9 cellular contexts compared by ENCODE assay signal in the genomic region with DNA sequence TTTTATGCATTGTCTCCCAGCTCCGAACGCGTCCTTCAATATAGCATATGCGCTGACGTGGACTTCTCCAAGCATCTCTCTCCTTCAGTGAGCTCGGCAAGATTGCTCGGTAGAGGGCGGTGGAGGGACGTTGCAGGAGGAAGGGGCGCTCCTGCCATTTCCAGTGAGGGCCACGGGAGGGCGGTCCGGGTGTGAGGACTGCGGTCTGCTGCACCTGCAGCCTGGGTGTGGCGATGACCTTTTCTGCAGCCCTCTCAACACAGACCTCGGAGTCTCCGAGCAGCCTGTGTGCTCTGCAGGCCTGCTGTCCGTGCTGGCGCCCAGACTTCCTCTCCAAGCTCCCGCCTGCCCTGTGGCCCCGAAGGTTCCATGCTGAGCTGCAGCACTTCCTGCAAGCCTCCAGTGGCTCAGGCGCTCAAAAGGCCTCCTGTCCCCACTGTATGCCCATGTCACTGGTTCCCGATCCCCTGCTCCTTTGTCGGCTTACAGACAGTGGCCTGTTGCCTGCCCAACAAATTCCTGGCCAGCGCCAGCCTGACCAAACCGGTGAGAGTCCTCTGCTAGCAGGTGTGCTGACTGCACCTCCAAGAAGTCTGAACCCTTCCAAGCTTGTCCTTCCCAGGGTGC. TPM values are rescaled to one million over a fixed set of nuclear protein-coding genes. Genes with fewer than 3 reads are reported as not detected.
A peak's percentile ranks its signal among the peaks of the same experiment; 100 is the strongest.
DNase-seq lines count a peak whose midpoint lies in the region; ATAC-seq, FAIRE-seq and TF ChIP-seq lines count a peak whose summit lies in the region.
"Had no signal": no experiment of that assay in that cellular context is flagged by ENCODE, and none has a peak within 500 bp of the region (broad histone marks: within the 10 kb centered on the region; RNA-seq: fewer than 3 reads in every experiment).

No MANE protein-coding gene starts in this region.

- H3K4me3 ChIP-seq in fibroblast of mammary gland (ENCODE audit: control insufficient read depth, low read depth, low read length): no peak overlapping the region
- no peak overlapping the region for H3K4me3 ChIP-seq in neural cell (ENCODE audit: low read length)

- no peaks in the 10 kb centered on the region for H3K9me2 ChIP-seq in neural cell (ENCODE audit: insufficient read depth, low read length)

- DNase-seq in DMS53 (lab: John Stamatoyannopoulos, UW): peak; percentile 91
- peak; percentile 85 for DNase-seq in KG1 (lab: John Stamatoyannopoulos, UW)
- peak; percentile 64 for DNase-seq in RCC 7860 (ENCODE audit: low spot score)
- DNase-seq in activated T-helper 1 cell treated with Interleukin-2 at 50 U/mL for 16 hours (ENCODE audit: low read depth): peak; percentile 82
- DNase-seq in fibroblast of mammary gland (ENCODE audit: low read depth): peak; percentile 79
- DNase-seq in stimulated activated naive CD8-positive, alpha-beta T cell treated with anti-CD3 and anti-CD28 coated beads, Interleukin-15, Interleukin-2, amounts not matched to agents 100 U/mL and 50 U/mL, for 24 hours: peak; percentile 95

- peak; percentile 95 for ATAC-seq in GM21717 (IDR thresholded peaks at IDR 0.05; ENCODE audit: unreplicated experiment)
- ATAC-seq in stimulated activated naive CD8-positive, alpha-beta T cell treated with anti-CD3 and anti-CD28 coated beads, Interleukin-15, Interleukin-2, amounts not matched to agents 100 U/mL and 50 U/mL, for 24 hours: peak; percentile 94

- H3K9ac ChIP-seq in neural cell (ENCODE audit: low read length): no peak overlapping the region

- no peak for TF ChIP-seq EP300 in neural cell (conservative IDR thresholded peaks at IDR 0.05; ENCODE audit: poor library complexity, severe bottlenecking)

- H3K79me2 ChIP-seq in neural cell (replicated peaks; ENCODE audit: insufficient read depth, low read length): no peaks in the 10 kb centered on the region

- no peak for FAIRE-seq in RCC 7860 (lab: Jason Lieb, UNC)
- FAIRE-seq: islet of Langerhans had no signal

- no peaks in the 10 kb centered on the region for H3F3A ChIP-seq in neural cell (ENCODE audit: insufficient read depth, low read length, poor library complexity, severe bottlenecking)

- no peaks in the 10 kb centered on the region for H3K36me3 ChIP-seq in neural cell (ENCODE audit: insufficient read depth, low read length)

- no peak overlapping the region for H3K4me2 ChIP-seq in neural cell (ENCODE audit: low read length)

- peak; percentile 99 for TF ChIP-seq CTCF in fibroblast of mammary gland (conservative IDR thresholded peaks at IDR 0.05; ENCODE audit: control insufficient read depth, insufficient read depth, low read depth, low read length)
- peak; percentile 78 for TF ChIP-seq CTCF in neural cell (IDR thresholded peaks at IDR 0.05; ENCODE audit: poor library complexity, severe bottlenecking)

- H3K9me3 ChIP-seq in neural cell (ENCODE audit: low read length): no peaks in the 10 kb centered on the region

- no peaks in the 10 kb centered on the region for H3K27me3 ChIP-seq in neural cell (ENCODE audit: insufficient read depth, low read depth, low read length)

- no peak overlapping the region for H2AFZ ChIP-seq in neural cell (ENCODE audit: low read depth, low read length)

- H4K20me1 ChIP-seq in neural cell (ENCODE audit: insufficient read depth): no peaks in the 10 kb centered on the region

- no peak overlapping the region for H3K27ac ChIP-seq in neural cell (ENCODE audit: low read length)

- peak; percentile 69 for TF ChIP-seq RAD21 in neural cell (conservative IDR thresholded peaks at IDR 0.05)

TF ChIP-seq in neural cell, 6 proteins besides CTCF, POLR2A, EP300 and RAD21:
- TF ChIP-seq EZH2 (IDR thresholded peaks at IDR 0.05; ENCODE audit: borderline replicate concordance, insufficient read depth, low read length, poor library complexity, severe bottlenecking) (no peak), SMC3 (conservative IDR thresholded peaks at IDR 0.05; ENCODE audit: poor library complexity) (peak; percentile 70)

RNA-seq across cellular contexts. Expression of a gene that starts 8.9 kb away (rescaled TPM):
- not detected in 2 replicates for polyA plus RNA-seq in neural cell
- not detected in 2 replicates for polyA minus RNA-seq in neural cell

RNA-seq across cellular contexts. Expression of a gene that starts 24.1 kb away (rescaled TPM):
- not detected in 2 replicates for polyA plus RNA-seq in neural cell
- not detected in 2 replicates for polyA minus RNA-seq in neural cell
